ENCODE assay signal across 26 cellular contexts in genomic region chr17:59502800-59503199, GRCh38.
"Had no signal": no experiment of that assay in that cellular context is flagged by ENCODE, and none has a peak within 500 bp of the region (broad histone marks: within the 10 kb centered on the region; RNA-seq: fewer than 3 reads in every experiment).

No MANE protein-coding gene starts in this region.

- H3K4me3 ChIP-seq: coronary artery, dorsolateral prefrontal cortex, esophagus squamous epithelium, gastroesophageal sphincter had no signal

- H3K9me3 ChIP-seq: esophagus squamous epithelium, gastroesophageal sphincter had no signal

- H3K36me3 ChIP-seq: brain microvascular endothelial cell, esophagus squamous epithelium, gastroesophageal sphincter had no signal

- H3K27ac ChIP-seq: brain microvascular endothelial cell, coronary artery, dorsolateral prefrontal cortex, epithelial cell of prostate, esophagus squamous epithelium, gastroesophageal sphincter had no signal

- ATAC-seq: activated CD4-positive, alpha-beta T cell treated with anti-CD3 and anti-CD28 coated beads for 36 hours; activated CD8-positive, alpha-beta memory T cell treated with anti-CD3 and anti-CD28 coated beads, Interleukin-2, amount 10 ng/mL, durations not matched to agents 7 days and 5 days; activated CD8-positive, alpha-beta T cell treated with anti-CD3 and anti-CD28 coated beads, Interleukin-2, amount 10 ng/mL, durations not matched to agents 7 days and 5 days; gastroesophageal sphincter; T-cell had no signal

- DNase-seq: activated CD4-positive, alpha-beta memory T cell treated with anti-CD3 and anti-CD28 coated beads for 36 hours; activated CD4-positive, alpha-beta T cell treated with anti-CD3 and anti-CD28 coated beads for 36 hours; activated CD4-positive, alpha-beta T cell treated with anti-CD3 and anti-CD28 coated beads, Interleukin-2, amount 10 ng/mL, durations not matched to agents 24 days and 14 days; activated CD4-positive, CD25-positive, alpha-beta regulatory T cell; activated CD4-positive, CD25-positive, alpha-beta regulatory T cell treated with anti-CD3 and anti-CD28 coated beads, Interleukin-2, amount 50 U/mL, for 72 hours; activated CD8-positive, alpha-beta memory T cell treated with anti-CD3 and anti-CD28 coated beads, Interleukin-2, amount 10 ng/mL, durations not matched to agents 7 days and 5 days; activated CD8-positive, alpha-beta memory T cell treated with anti-CD3 and anti-CD28 coated beads, Interleukin-2, amount 50 U/mL, for 4 hours; activated CD8-positive, alpha-beta T cell treated with anti-CD3 and anti-CD28 coated beads, Interleukin-2, amount 10 ng/mL, durations not matched to agents 7 days and 5 days; activated effector memory CD4-positive, alpha-beta T cell treated with Interleukin-2 at 50 U/mL for 16 hours; activated gamma-delta T cell treated with Interleukin-2 at 50 U/mL for 16 hours; activated naive CD4-positive, alpha-beta T cell treated with anti-CD3 and anti-CD28 coated beads, Interleukin-2, amount 50 U/mL, for 16 hours; activated naive CD4-positive, alpha-beta T cell treated with Interleukin-2 at 50 U/mL for 16 hours; activated T-cell treated with anti-CD3 and anti-CD28 coated beads, Interleukin-2, amount 50 U/mL, for 1 hour; activated T-cell treated with anti-CD3 and anti-CD28 coated beads, Interleukin-2, amount 50 U/mL, for 48 hours; amniotic stem cell; anterior cingulate cortex; brain microvascular endothelial cell; dorsolateral prefrontal cortex; effector CD4-positive, alpha-beta T cell; esophagus squamous epithelium; foreskin melanocyte; T-cell; T1000 had no signal

- H3K27me3 ChIP-seq: brain microvascular endothelial cell, dorsolateral prefrontal cortex, esophagus squamous epithelium, gastroesophageal sphincter had no signal
